7 cellular contexts compared by ENCODE assay signal in the genomic region with DNA sequence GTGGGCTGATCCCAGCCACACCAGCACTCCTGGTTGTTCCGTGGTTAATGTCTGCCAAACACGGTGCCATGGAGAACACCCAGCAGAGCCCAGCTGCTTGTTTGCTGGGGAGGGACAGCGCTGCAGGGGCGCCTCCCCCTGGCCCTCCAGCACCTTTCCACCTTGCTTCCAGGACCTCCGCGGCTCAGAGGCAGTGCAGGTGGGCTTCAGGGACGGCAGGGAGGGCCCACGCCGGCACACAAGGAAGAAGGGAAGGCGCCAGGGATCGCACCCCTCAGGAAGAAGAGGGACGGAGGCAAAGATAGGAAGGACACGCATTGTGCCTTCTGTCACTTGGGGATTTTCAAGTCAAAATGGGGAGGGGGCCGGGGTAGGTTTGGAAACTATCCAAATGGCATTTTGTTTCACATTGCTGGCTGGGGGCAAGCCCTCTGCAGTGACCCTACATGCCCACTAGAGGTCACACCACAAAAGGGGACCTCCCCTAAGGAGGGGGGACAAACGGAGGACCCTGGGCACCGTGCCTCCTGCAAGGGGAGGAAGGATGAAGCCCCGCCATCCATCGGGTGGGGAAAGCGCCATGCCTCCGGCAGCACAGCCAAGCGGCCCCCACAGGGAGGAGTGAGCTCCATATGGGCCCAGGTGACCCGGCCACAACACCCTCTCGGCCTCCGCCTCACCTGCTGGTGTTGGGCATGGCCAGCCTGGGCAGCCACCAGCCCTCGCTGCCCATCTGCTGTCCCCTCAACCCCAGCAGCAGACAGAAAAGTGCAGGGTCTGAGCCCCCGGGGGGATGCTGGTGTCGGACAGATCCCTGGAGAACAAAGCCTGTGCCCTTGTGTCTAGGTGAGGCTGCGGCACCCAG.
DNase-seq lines count a peak whose midpoint lies in the region; ATAC-seq and TF ChIP-seq lines count a peak whose summit lies in the region.

No MANE protein-coding gene starts in this region.

- TF ChIP-seq CTCF in MM.1S (IDR thresholded peaks at IDR 0.05; ENCODE audit: low read length) (peak; percentile 59), fibroblast of mammary gland (conservative IDR thresholded peaks at IDR 0.05; ENCODE audit: control insufficient read depth, insufficient read depth, low read depth, low read length) (peak; percentile 69), neutrophil (IDR thresholded peaks at IDR 0.05) (peak; percentile 80)

- no peak overlapping the region for H3K9ac ChIP-seq in MM.1S (ENCODE audit: low read length)

- H3K4me1 ChIP-seq in MM.1S (ENCODE audit: low read length) (no peaks in the 10 kb centered on the region), neutrophil (ENCODE audit: control insufficient read depth in 1 of 2, insufficient read depth in 1 of 2, low read depth in 1 of 2, low read length in 1 of 2) (no peaks in the 10 kb centered on the region)

- H4K20me1 ChIP-seq in MM.1S (ENCODE audit: insufficient read depth, low read length) = no peaks in the 10 kb centered on the region

- H3K4me2 ChIP-seq in MM.1S (ENCODE audit: low read depth, low read length) = no peak overlapping the region

- H3F3A ChIP-seq in MM.1S (ENCODE audit: insufficient read depth, low read length) = no peaks in the 10 kb centered on the region

- H3K36me3 ChIP-seq in MM.1S (replicated peaks; ENCODE audit: insufficient read depth, low read length) = no peaks in the 10 kb centered on the region
- no peaks in the 10 kb centered on the region for H3K36me3 ChIP-seq in neutrophil

- H3K27ac ChIP-seq in MM.1S (ENCODE audit: low read length) = no peak overlapping the region
- H3K27ac ChIP-seq in neutrophil = no peak overlapping the region

- no peaks in the 10 kb centered on the region for H3K9me2 ChIP-seq in MM.1S (replicated peaks; ENCODE audit: insufficient read depth, low read length)

- DNase-seq in GM03348 (ENCODE audit: low spot score) (peak; percentile 73), MM.1S (no peak), fibroblast of mammary gland (ENCODE audit: low read depth) (peak; percentile 16), SW480 (ENCODE audit: low spot score) (no peak)
- peak; percentile 64 for DNase-seq in activated CD8-positive, alpha-beta memory T cell treated with anti-CD3 and anti-CD28 coated beads, Interleukin-2, amount 50 U/mL, for 48 hours

- H2AFZ ChIP-seq in MM.1S (ENCODE audit: low read length) = no peak overlapping the region

- ATAC-seq in GM21367 (IDR thresholded peaks at IDR 0.05; ENCODE audit: unreplicated experiment) = no peak

- H3K9me3 ChIP-seq in MM.1S (replicated peaks; ENCODE audit: insufficient read depth, low read length) (no peaks in the 10 kb centered on the region), neutrophil (no peaks in the 10 kb centered on the region)

- H3K27me3 ChIP-seq in MM.1S (replicated peaks; ENCODE audit: insufficient read depth, low read length) = no peaks in the 10 kb centered on the region
- no peaks in the 10 kb centered on the region for H3K27me3 ChIP-seq in neutrophil

- H3K4me3 ChIP-seq in MM.1S (ENCODE audit: low read length) (no peak overlapping the region), fibroblast of mammary gland (ENCODE audit: control insufficient read depth, low read depth, low read length) (no peak overlapping the region), neutrophil (ENCODE audit: low read depth in 1 of 2, low read length in 1 of 2) (no peak overlapping the region)

- no peaks in the 10 kb centered on the region for H3K79me2 ChIP-seq in MM.1S (ENCODE audit: low read length)

Comparison
In these comparisons a context has a peak if more than half of its experiments do, and no peak if none do; other contexts are left out.
1. DNase-seq: peak in GM03348 (single experiment), activated CD8-positive, alpha-beta memory T cell treated with anti-CD3 and anti-CD28 coated beads, Interleukin-2, amount 50 U/mL, for 48 hours (single experiment) and fibroblast of mammary gland (single experiment); none in MM.1S (single experiment) and SW480 (single experiment).
2. Peak in every context shown above with its lines, with median percentiles within 50 percentile points of each other: CTCF ChIP-seq.